19 cellular contexts compared by ENCODE assay signal in genomic region chr9:134537891-134538520, GRCh38.
A peak's percentile ranks its signal among the peaks of the same experiment; 100 is the strongest.
DNase-seq lines count a peak whose midpoint lies in the region; ATAC-seq and TF ChIP-seq lines count a peak whose summit lies in the region.
"Had no signal": no experiment of that assay in that cellular context is flagged by ENCODE, and none has a peak within 500 bp of the region (broad histone marks: within the 10 kb centered on the region; RNA-seq: fewer than 3 reads in every experiment).

No MANE protein-coding gene starts in this region.

- TF ChIP-seq POLR2A in vagina (IDR thresholded peaks at IDR 0.05) = no peak

- intact Hi-C loops in Right ventricle myocardium inferior (cut with DNase I) (no loop called here), cardiac septum (cut with DNase I) (no loop called here), heart right ventricle (cut with DNase I) (loop anchor here in 1 of 10 donors (10.0 kb wide), 1 partner anchor 107 kb away; the partner anchor contains the start of gene COL5A1), vagina (cut with DNase I) (loop anchor here (5.0 kb wide), 1 partner anchor 1291 kb away; no protein-coding TSS in a partner anchor)

- peak overlapping the region; percentile 66 for H2AK5ac ChIP-seq in neuronal stem cell (ENCODE audit: low read depth, low read length)

- H3K4me3 ChIP-seq in heart right ventricle = no peak overlapping the region
- H3K4me3 ChIP-seq in neuronal stem cell (ENCODE audit: low read length in 2 of 2) = no peak overlapping the region
- no peak overlapping the region for H3K4me3 ChIP-seq in vagina

- DNase-seq in Right ventricle myocardium inferior (ENCODE audit: missing footprints) (peak; percentile 70), cardiac septum (ENCODE audit: low spot score) (no peak), heart right ventricle (no peak), neuronal stem cell (ENCODE audit: low spot score) (no peak), vagina (ENCODE audit: extremely low spot score in 2 of 2) (no peak), T-helper 1 cell (no peak)
- no peak for DNase-seq in activated effector memory CD4-positive, alpha-beta T cell treated with anti-CD3 and anti-CD28 coated beads, Interleukin-2, amount 50 U/mL, for 16 hours
- DNase-seq in stimulated activated CD4-positive, alpha-beta T cell treated with anti-CD3 and anti-CD28 coated beads, Interleukin-4, amount 100 ng/mL, for 24 hours = no peak
- DNase-seq: activated CD4-positive, alpha-beta memory T cell treated with anti-CD3 and anti-CD28 coated beads for 36 hours; activated T-cell treated with anti-CD3 and anti-CD28 coated beads, Interleukin-2, amount 50 U/mL, for 24 hours; brain microvascular endothelial cell; GDM1; HFFc6; NCI-H1105 treated with DMSO at 0.1 percent for 48 hours; NCI-H2107; NCI-H524 treated with DMSO at 0.1 percent for 48 hours; nucleus accumbens; T-cell had no signal

- peak overlapping the region; percentile 89 for H3K18ac ChIP-seq in neuronal stem cell (ENCODE audit: low read length)

- H2BK12ac ChIP-seq in neuronal stem cell (ENCODE audit: low read length) = peak overlapping the region; percentile 59

- no peak overlapping the region for H3K9ac ChIP-seq in neuronal stem cell (ENCODE audit: low read depth, low read length, poor library complexity)

- peak; percentile 79 for ATAC-seq in Right ventricle myocardium inferior
- ATAC-seq in heart right ventricle = peak; percentile 32 to 85 (median 65)
- ATAC-seq: T-cell had no signal

- peak overlapping the region; percentile 40 for H2AFZ ChIP-seq in neuronal stem cell (ENCODE audit: low read length)

- TF ChIP-seq CTCF in heart right ventricle (IDR thresholded peaks at IDR 0.05) (no peak), vagina (IDR thresholded peaks at IDR 0.05) (no peak)

- H3K9me3 ChIP-seq in heart right ventricle (no peaks in the 10 kb centered on the region), neuronal stem cell (replicated peaks in 1 of 2; ENCODE audit: control insufficient read depth in 2 of 2, insufficient read depth in 1 of 2, low read depth in 1 of 2, low read length in 2 of 2) (peaks cover 0 to 3% of the 10 kb centered on the region in 2 donors), vagina (no peaks in the 10 kb centered on the region)

- H2BK15ac ChIP-seq in neuronal stem cell (ENCODE audit: low read length) = peak overlapping the region; percentile 54

- no peaks in the 10 kb centered on the region for H3K79me1 ChIP-seq in neuronal stem cell (ENCODE audit: low read depth, low read length)

- H2BK120ac ChIP-seq in neuronal stem cell (ENCODE audit: low read depth, low read length) = no peak overlapping the region

- H3K23ac ChIP-seq in neuronal stem cell (ENCODE audit: low read depth, low read length, poor library complexity) = no peak overlapping the region

- H4K8ac ChIP-seq in neuronal stem cell (ENCODE audit: low read depth, low read length) = no peak overlapping the region

- peaks cover 0 to 32% (median 0%) of the 10 kb centered on the region in 9 donors for H3K4me1 ChIP-seq in heart right ventricle
- peaks cover 0 to 5% of the 10 kb centered on the region in 2 donors for H3K4me1 ChIP-seq in neuronal stem cell (ENCODE audit: control insufficient read depth in 2 of 2, insufficient read depth in 1 of 2, low read depth in 1 of 2, low read length in 2 of 2)
- peaks cover 55% of the 10 kb centered on the region for H3K4me1 ChIP-seq in vagina

- H3K36me3 ChIP-seq in heart right ventricle (no peaks in the 10 kb centered on the region), neuronal stem cell (replicated peaks in 1 of 2; ENCODE audit: control insufficient read depth in 2 of 2, insufficient read depth in 2 of 2, low read length in 2 of 2) (no peaks in the 10 kb centered on the region), vagina (no peaks in the 10 kb centered on the region)
- H3K36me3 ChIP-seq: brain microvascular endothelial cell had no signal

- H3K4me2 ChIP-seq in neuronal stem cell (ENCODE audit: insufficient read depth, low read length, poor library complexity, severe bottlenecking) = no peak overlapping the region

- no peak overlapping the region for H2BK5ac ChIP-seq in neuronal stem cell (ENCODE audit: low read length)

- WGBS in heart right ventricle, 2 donors = 61 to 72% methylated on average over 20 of the region's 20 CpGs
- WGBS in neuronal stem cell (ENCODE audit: extremely low coverage in 2 of 2, insufficient read length in 2 of 2, insufficient replicate concordance in 1 of 2), 2 donors = no CpG with 5 or more reads among the region's 20 CpGs

- no peak overlapping the region for H3K14ac ChIP-seq in neuronal stem cell (ENCODE audit: low read length)

- H3K27me3 ChIP-seq in heart right ventricle (peaks cover 0 to 54% (median 13%) of the 10 kb centered on the region in 7 donors), neuronal stem cell (ENCODE audit: control insufficient read depth in 3 of 3, insufficient read depth in 3 of 3, low read depth in 1 of 3, low read length in 3 of 3) (no peaks in the 10 kb centered on the region), vagina (no peaks in the 10 kb centered on the region)
- H3K27me3 ChIP-seq: brain microvascular endothelial cell had no signal

- no peak overlapping the region for H3K4ac ChIP-seq in neuronal stem cell (ENCODE audit: low read length)

- H4K91ac ChIP-seq in neuronal stem cell (ENCODE audit: low read depth, low read length, poor library complexity) = no peak overlapping the region

- H3K27ac ChIP-seq in heart right ventricle = peak overlapping the region in 9 of 10 donors; percentile 42 to 67 (median 58)
- no peak overlapping the region for H3K27ac ChIP-seq in neuronal stem cell (replicated peaks; ENCODE audit: low read length)
- peak overlapping the region; percentile 82 for H3K27ac ChIP-seq in vagina
- H3K27ac ChIP-seq: brain microvascular endothelial cell, C4-2B had no signal
